In the genomic region with DNA sequence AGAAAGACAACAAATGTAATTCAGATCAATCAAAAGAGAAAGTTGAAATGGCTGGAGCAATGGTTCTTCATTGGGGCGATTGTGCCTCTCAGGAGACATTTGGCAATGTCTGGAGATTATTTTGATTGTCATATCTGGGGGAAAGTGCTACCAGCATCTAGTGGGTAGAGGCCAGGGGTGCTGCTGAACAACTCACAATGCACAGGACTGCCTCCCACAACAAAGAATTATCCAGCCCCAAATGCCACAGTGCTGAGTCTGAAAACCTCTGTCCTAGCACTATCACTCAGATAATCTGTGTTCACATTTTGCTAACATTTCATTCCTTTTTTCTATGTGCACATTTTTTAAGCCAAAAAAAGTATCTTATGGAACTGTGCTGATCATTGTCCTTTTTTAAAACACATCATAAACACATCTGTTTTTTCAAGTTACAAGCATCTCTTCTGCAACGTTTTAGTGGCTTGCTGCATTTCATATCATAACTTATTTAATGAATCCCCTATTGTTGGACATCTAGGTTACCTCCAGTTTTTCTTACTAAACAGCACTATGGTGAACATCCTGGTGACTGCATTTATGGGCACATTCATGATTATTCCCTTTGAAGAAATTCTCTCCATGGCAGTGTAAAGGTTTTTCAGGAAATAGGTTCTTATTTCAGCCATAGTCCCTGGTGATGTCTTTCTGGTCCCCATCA, we compare ENCODE assay signal across 1 cellular context.
TF ChIP-seq lines count a peak whose summit lies in the region.

No MANE protein-coding gene starts in this region.

TF ChIP-seq in SK-N-SH, 30 proteins besides CTCF, POLR2A, EP300 and RAD21:
- TF ChIP-seq CHD2 (IDR thresholded peaks at IDR 0.05; ENCODE audit: low read length, partially characterized antibody) (no peak), FOSL2 (IDR thresholded peaks at IDR 0.05; ENCODE audit: borderline replicate concordance, low read depth) (no peak), ELF1 (IDR thresholded peaks at IDR 0.05) (no peak), SIN3A (IDR thresholded peaks at IDR 0.05; ENCODE audit: borderline replicate concordance, low read depth, low read length) (no peak), FOXM1 (IDR thresholded peaks at IDR 0.05; ENCODE audit: low read depth) (no peak), GATA2 (CRISPR knock-in tag; IDR thresholded peaks at IDR 0.05) (no peak), RCOR1 (IDR thresholded peaks at IDR 0.05; ENCODE audit: low read length) (no peak), POLR2AphosphoS5 (IDR thresholded peaks at IDR 0.05; ENCODE audit: low read depth, low read length) (no peak), MXI1 (IDR thresholded peaks at IDR 0.05; ENCODE audit: low read depth, low read length) (no peak), NFIC (IDR thresholded peaks at IDR 0.05; ENCODE audit: borderline replicate concordance) (no peak), JUND (IDR thresholded peaks at IDR 0.05) (no peak), TEAD4 (IDR thresholded peaks at IDR 0.05; ENCODE audit: borderline replicate concordance, insufficient read depth) (no peak), GABPA (IDR thresholded peaks at IDR 0.05; ENCODE audit: low read depth) (no peak)
- TF ChIP-seq, protein P1, sequence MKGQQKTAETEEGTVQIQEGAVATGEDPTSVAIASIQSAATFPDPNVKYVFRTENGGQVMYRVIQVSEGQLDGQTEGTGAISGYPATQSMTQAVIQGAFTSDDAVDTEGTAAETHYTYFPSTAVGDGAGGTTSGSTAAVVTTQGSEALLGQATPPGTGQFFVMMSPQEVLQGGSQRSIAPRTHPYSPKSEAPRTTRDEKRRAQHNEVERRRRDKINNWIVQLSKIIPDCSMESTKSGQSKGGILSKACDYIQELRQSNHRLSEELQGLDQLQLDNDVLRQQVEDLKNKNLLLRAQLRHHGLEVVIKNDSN (IDR thresholded peaks at IDR 0.05; ENCODE audit: borderline replicate concordance, low read depth): no peak
- TF ChIP-seq, protein P2, sequence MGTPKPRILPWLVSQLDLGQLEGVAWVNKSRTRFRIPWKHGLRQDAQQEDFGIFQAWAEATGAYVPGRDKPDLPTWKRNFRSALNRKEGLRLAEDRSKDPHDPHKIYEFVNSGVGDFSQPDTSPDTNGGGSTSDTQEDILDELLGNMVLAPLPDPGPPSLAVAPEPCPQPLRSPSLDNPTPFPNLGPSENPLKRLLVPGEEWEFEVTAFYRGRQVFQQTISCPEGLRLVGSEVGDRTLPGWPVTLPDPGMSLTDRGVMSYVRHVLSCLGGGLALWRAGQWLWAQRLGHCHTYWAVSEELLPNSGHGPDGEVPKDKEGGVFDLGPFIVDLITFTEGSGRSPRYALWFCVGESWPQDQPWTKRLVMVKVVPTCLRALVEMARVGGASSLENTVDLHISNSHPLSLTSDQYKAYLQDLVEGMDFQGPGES (IDR thresholded peaks at IDR 0.05; ENCODE audit: low read depth, low read length): no peak
- TF ChIP-seq, protein P3, sequence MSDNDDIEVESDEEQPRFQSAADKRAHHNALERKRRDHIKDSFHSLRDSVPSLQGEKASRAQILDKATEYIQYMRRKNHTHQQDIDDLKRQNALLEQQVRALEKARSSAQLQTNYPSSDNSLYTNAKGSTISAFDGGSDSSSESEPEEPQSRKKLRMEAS (IDR thresholded peaks at IDR 0.05; ENCODE audit: low read depth): no peak
